In the genomic region with DNA sequence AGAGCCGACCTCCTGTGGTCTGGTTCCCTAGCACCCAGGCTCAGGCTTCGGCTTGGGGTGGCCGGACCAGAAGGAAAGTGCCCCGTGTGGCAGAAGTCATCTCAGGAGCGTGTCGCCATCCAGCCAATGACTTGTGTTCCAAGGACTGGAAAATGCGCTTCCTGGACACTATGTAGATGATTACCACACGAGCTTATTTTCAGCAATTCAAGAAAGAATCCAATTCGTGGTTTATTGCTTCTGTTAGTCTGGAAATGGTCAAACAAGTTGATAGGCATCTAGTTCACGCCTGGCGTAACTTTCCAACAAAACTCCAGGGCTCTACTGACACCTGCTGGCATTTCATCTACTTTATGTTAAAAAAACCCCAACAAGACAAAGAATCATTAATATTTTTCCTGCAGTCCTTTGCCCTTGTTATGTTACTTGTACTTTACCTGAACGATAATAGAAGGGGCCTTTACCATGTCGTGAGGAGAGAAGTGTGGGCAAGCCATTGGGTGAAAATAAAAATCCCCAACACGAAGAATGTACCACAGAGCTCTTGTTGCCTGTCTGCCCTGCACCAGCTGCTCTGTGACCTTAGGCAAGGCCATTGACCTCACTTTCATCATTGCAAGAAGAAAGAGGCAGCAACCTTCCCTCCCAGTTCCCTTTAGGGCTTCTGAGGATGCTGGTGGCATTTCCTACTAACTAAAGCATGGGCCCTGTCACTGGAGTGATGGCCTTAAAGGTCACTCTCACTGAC, we compare ENCODE assay signal across 8 cellular contexts.
A peak's percentile ranks its signal among the peaks of the same experiment; 100 is the strongest.
DNase-seq lines count a peak whose midpoint lies in the region; ATAC-seq and TF ChIP-seq lines count a peak whose summit lies in the region.

No MANE protein-coding gene starts in this region.

- no peak for TF ChIP-seq EP300 in upper lobe of left lung (IDR thresholded peaks at IDR 0.05)

- peak; percentile 25 to 44 for DNase-seq in NCI-H2081 (lab: John Stamatoyannopoulos, UW)
- DNase-seq in NCI-H2081 treated with DMSO at 0.1 percent for 48 hours (lab: John Stamatoyannopoulos, UW) = no peak
- peak; percentile 42 for DNase-seq in NCI-H2196 (lab: John Stamatoyannopoulos, UW; ENCODE audit: unreplicated experiment)
- DNase-seq in T47D (ENCODE audit: low read depth in 1 of 2, low spot score in 1 of 2) = peak; percentile 37 to 77
- DNase-seq in left colon = peak; percentile 43 to 52
- DNase-seq in upper lobe of left lung = peak in 1 of 2 donors; percentile 3
- DNase-seq in cerebellar nuclear complex (lab: John Stamatoyannopoulos, UW) = no peak

- peak overlapping the region in 2 of 4 donors; percentile 13 to 19 for H3K4me3 ChIP-seq in upper lobe of left lung

- TF ChIP-seq CTCF in upper lobe of left lung (IDR thresholded peaks at IDR 0.05) = peak in 5 of 6 experiments; percentile 18 to 53 (median 47)

- peak; percentile 87 for ATAC-seq in left colon
- peak in 1 of 2 donors; percentile 74 for ATAC-seq in upper lobe of left lung (ENCODE audit: low FRiP score in 2 of 2)
- ATAC-seq in GM21786 (IDR thresholded peaks at IDR 0.05; ENCODE audit: unreplicated experiment) = no peak

- no peak overlapping the region for H3K27ac ChIP-seq in upper lobe of left lung

- H3K4me1 ChIP-seq in upper lobe of left lung = peaks cover 0 to 7% (median 4%) of the 10 kb centered on the region in 4 donors

- H3K9me3 ChIP-seq in upper lobe of left lung = no peaks in the 10 kb centered on the region

- in situ Hi-C loops in T47D (cut with HindIII; ENCODE audit: low pct_unique_long_range_greater_than_20kb, low sequenced_read_pairs) = no loop called here

- no peaks in the 10 kb centered on the region for H3K27me3 ChIP-seq in upper lobe of left lung

- TF ChIP-seq POLR2A in upper lobe of left lung (IDR thresholded peaks at IDR 0.05) = no peak

- 49 to 56% methylated on average over 14 of the region's 14 CpGs for WGBS in upper lobe of left lung, 2 donors

- intact Hi-C loops in left colon (cut with DNase I, micrococcal nuclease) = loop anchor here in 1 of 2 donors (10.0 kb wide), 2 partner anchors 505 to 565 kb away; no protein-coding TSS in a partner anchor

- peaks cover 0 to 3% (median 0%) of the 10 kb centered on the region in 4 donors for H3K36me3 ChIP-seq in upper lobe of left lung

Comparison
In these comparisons a context has a peak if more than half of its experiments do, and no peak if none do; other contexts are left out.
1. DNase-seq: peak in NCI-H2081 (2 of 2), NCI-H2196 (single experiment), T47D (2 of 2) and left colon (2 of 2); none in NCI-H2081 treated with DMSO at 0.1 percent for 48 hours (single experiment) and cerebellar nuclear complex (0 of 2).